In the genomic region with DNA sequence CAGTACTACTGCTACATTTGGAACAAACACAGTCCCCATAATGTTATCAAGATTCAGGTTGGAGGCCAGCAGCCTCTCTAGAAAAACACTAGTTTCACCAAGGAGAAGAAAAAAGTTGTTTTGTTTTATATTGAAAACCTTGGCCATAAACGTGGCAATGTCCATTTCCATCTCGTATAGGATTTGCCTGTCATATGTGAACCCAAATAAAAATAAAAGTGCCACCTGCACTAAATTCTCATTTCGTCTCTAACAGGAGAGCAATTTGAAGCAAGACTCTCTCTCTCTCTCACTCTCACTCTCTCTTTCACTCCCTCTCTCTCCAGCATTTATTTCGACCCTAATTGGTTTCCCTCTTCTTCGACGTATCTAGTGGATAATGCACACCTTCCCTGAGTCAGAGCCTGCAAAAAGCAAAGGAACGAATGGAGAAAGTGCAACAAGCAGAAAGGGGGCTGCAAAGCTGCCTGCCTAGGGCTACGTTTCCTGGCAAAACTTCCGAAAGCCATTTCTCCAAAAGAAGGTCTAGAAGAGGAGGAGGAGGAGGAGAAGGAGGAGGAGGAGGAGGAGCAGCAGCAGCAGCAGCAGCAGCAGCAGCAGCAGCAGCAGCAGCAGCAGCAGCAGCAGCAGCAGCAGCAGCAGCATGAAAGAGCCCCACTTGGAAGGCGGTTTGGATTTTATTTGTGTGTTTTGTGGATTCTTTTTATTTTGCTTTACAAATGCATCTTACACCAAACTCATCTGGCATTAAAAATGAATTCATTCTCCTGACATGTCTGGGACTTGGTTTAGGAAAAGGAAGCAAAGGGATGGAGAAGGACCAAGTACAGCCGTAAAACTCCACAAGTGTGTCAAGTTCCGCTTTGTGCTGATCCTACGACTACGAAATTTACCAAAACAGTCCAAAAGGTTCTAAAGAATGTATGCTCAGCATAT, we compare ENCODE assay signal across 8 cellular contexts.
A peak's percentile ranks its signal among the peaks of the same experiment; 100 is the strongest.
DNase-seq lines count a peak whose midpoint lies in the region; ATAC-seq and TF ChIP-seq lines count a peak whose summit lies in the region.

No MANE protein-coding gene starts in this region.

- no peaks in the 10 kb centered on the region for H3K27me3 Mint-ChIP-seq in nephron (ENCODE audit: low read depth)

- peak overlapping the region; percentile 81 to 89 (median 85) for H3K27ac Mint-ChIP-seq in nephron

- H3K36me3 Mint-ChIP-seq in nephron (ENCODE audit: low read depth): peaks cover 13% of the 10 kb centered on the region

- no peak for TF ChIP-seq CTCF in coronary artery (IDR thresholded peaks at IDR 0.05)
- TF ChIP-seq CTCF in nephron (IDR thresholded peaks at IDR 0.05; ENCODE audit: unreplicated experiment in 3 of 3): no peak

- peak in 11 of 14 donors; percentile 12 to 58 (median 42) for DNase-seq in C1 segment of cervical spinal cord (lab: John Stamatoyannopoulos, UW)
- DNase-seq in NCI-H1105 treated with DMSO at 0.1 percent for 48 hours (lab: John Stamatoyannopoulos, UW): peak; percentile 58
- no peak for DNase-seq in coronary artery (ENCODE audit: low spot score)
- DNase-seq in HuH-7 (ENCODE audit: low spot score): no peak

- ATAC-seq in GM21737 (IDR thresholded peaks at IDR 0.05; ENCODE audit: unreplicated experiment) (no peak), GM18519 (IDR thresholded peaks at IDR 0.05; ENCODE audit: low FRiP score, unreplicated experiment) (no peak), GM18870 (IDR thresholded peaks at IDR 0.05; ENCODE audit: unreplicated experiment) (no peak)

- H3K4me3 ChIP-seq in coronary artery: peak overlapping the region; percentile 89

- peak overlapping the region; percentile 50 to 74 for H3K27ac ChIP-seq in coronary artery

- H3K9me3 Mint-ChIP-seq in nephron: no peaks in the 10 kb centered on the region

- H3K4me1 Mint-ChIP-seq in nephron: peaks cover 53% of the 10 kb centered on the region

- peak overlapping the region; percentile 79 to 90 (median 89) for H3K4me3 Mint-ChIP-seq in nephron

Comparison
In these comparisons a context has a peak if more than half of its experiments do, and no peak if none do; other contexts are left out.
1. DNase-seq: peak in C1 segment of cervical spinal cord (11 of 14) and NCI-H1105 treated with DMSO at 0.1 percent for 48 hours (single experiment); none in coronary artery (single experiment) and HuH-7 (single experiment).